In the genomic region with DNA sequence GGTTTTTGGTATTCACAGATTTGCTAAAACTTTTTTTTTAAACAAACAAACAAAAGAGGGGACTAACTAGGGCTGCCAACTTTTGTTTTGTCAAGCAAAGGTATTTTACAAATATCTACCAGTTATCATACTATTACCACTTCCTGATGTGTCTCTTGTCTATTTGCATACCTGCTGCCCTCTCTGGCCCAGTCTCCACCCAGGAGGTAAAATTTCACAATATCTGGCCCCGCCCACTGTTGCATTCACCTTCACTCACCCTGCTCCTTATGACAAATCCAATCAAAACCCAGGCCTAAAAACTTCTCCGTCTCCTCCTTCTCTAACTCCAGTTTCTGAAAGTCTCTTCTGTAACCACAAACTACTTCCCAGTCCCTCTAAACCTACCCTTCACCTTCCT, we compare ENCODE assay signal across 11 cellular contexts.
DNase-seq lines count a peak whose midpoint lies in the region; ATAC-seq and TF ChIP-seq lines count a peak whose summit lies in the region.
"Had no signal": no experiment of that assay in that cellular context is flagged by ENCODE, and none has a peak within 500 bp of the region (broad histone marks: within the 10 kb centered on the region; RNA-seq: fewer than 3 reads in every experiment).

No MANE protein-coding gene starts in this region.

- H3K9me3 Mint-ChIP-seq in GM23338, result no peaks in the 10 kb centered on the region

- H3K4me2 ChIP-seq in GM23338, result 0 out of 2 replicates have a peak overlapping the region, but pooled peaks have one; percentile 12

- H3K36me3 ChIP-seq in GM23338 (ENCODE audit: insufficient read depth), result no peaks in the 10 kb centered on the region
- no peaks in the 10 kb centered on the region for H3K36me3 ChIP-seq in upper lobe of left lung
- H3K36me3 ChIP-seq: tibial artery had no signal

- peak; percentile 11 for DNase-seq in DMS53 (lab: John Stamatoyannopoulos, UW)
- DNase-seq in DMS53 treated with DMSO at 0.1 percent for 48 hours (lab: John Stamatoyannopoulos, UW; ENCODE audit: unreplicated experiment), result no peak
- DNase-seq in GM23338 (ENCODE audit: low spot score), result peak; percentile 27
- no peak for DNase-seq in T-helper 17 cell
- peak; percentile 43 for DNase-seq in germinal center (ENCODE audit: low spot score)
- DNase-seq in upper lobe of left lung, result no peak
- DNase-seq: KG1, tibial artery had no signal

- H3K27ac ChIP-seq in GM23338 (ENCODE audit: low read depth) (no peak overlapping the region), upper lobe of left lung (peak overlapping the region in 2 of 4 donors; percentile 17 to 83)
- H3K27ac ChIP-seq: 22Rv1, tibial artery had no signal

- H3K36me3 Mint-ChIP-seq in GM23338 (ENCODE audit: low read depth) (peaks cover 5% of the 10 kb centered on the region; the same call in 2 of the 3 replicates), T-helper 17 cell (ENCODE audit: low read depth) (no peaks in the 10 kb centered on the region)

- no peak overlapping the region for H2AFZ ChIP-seq in GM23338

- no peak overlapping the region for H3K4me3 Mint-ChIP-seq in GM23338
- peak overlapping the region; percentile 57 for H3K4me3 Mint-ChIP-seq in T-helper 17 cell

- H3K4me1 ChIP-seq in GM23338 (ENCODE audit: insufficient read depth) (peaks cover 19% of the 10 kb centered on the region; the same call in 1 of the 2 replicates), upper lobe of left lung (peaks cover 22 to 69% (median 37%) of the 10 kb centered on the region in 4 donors)
- H3K4me1 ChIP-seq: tibial artery had no signal

- H3K27me3 ChIP-seq in GM23338 (ENCODE audit: insufficient read depth) (no peaks in the 10 kb centered on the region), upper lobe of left lung (no peaks in the 10 kb centered on the region)
- H3K27me3 ChIP-seq: tibial artery had no signal

- TF ChIP-seq POLR2A in GM18505 (IDR thresholded peaks at IDR 0.05; ENCODE audit: borderline replicate concordance, extremely low read depth, insufficient read depth, insufficient read length), result no peak
- no peak for TF ChIP-seq POLR2A in upper lobe of left lung (IDR thresholded peaks at IDR 0.05)

- H3K9me3 ChIP-seq in T-helper 17 cell (ENCODE audit: control insufficient read depth, low read length, poor library complexity, severe bottlenecking) (no peaks in the 10 kb centered on the region), upper lobe of left lung (no peaks in the 10 kb centered on the region)
- H3K9me3 ChIP-seq: tibial artery had no signal

- H3K27ac Mint-ChIP-seq in GM23338 (no peak overlapping the region), T-helper 17 cell (peak overlapping the region; percentile 95)

- peaks cover 34% of the 10 kb centered on the region for H4K20me1 ChIP-seq in GM23338 (replicated peaks; ENCODE audit: insufficient read depth)

- H3K4me3 ChIP-seq in GM23338 (no peak overlapping the region), upper lobe of left lung (no peak overlapping the region)
- H3K4me3 ChIP-seq: tibial artery had no signal

- TF ChIP-seq EP300 in upper lobe of left lung (IDR thresholded peaks at IDR 0.05), result no peak

- peaks cover 5% of the 10 kb centered on the region; the same call in 1 of the 2 replicates for H3K9me2 ChIP-seq in GM23338 (ENCODE audit: insufficient read depth)

- H3K79me2 ChIP-seq in GM23338 (replicated peaks; ENCODE audit: insufficient read depth), result peaks cover 81% of the 10 kb centered on the region

- H3F3A ChIP-seq in GM23338 (replicated peaks; ENCODE audit: low read depth), result no peaks in the 10 kb centered on the region

- H3K27me3 Mint-ChIP-seq in GM23338 (ENCODE audit: insufficient read depth, low read depth, poor library complexity) (peaks cover 3% of the 10 kb centered on the region), T-helper 17 cell (no peaks in the 10 kb centered on the region)

- TF ChIP-seq CTCF in GM23338 (conservative IDR thresholded peaks at IDR 0.05; ENCODE audit: low read depth in 2 of 2) (no peak), upper lobe of left lung (IDR thresholded peaks at IDR 0.05) (no peak)

- peaks cover 31% of the 10 kb centered on the region for H3K4me1 Mint-ChIP-seq in GM23338
- peaks cover 56% of the 10 kb centered on the region for H3K4me1 Mint-ChIP-seq in T-helper 17 cell

- WGBS in upper lobe of left lung, 2 donors, result 79 to 87% methylated on average over 2 of the region's 2 CpGs

- ATAC-seq in GM23338 (peak; percentile 19; the same call in 1 of the 3 replicates), T-helper 17 cell (peak; percentile 38), GM21381 (IDR thresholded peaks at IDR 0.05; ENCODE audit: unreplicated experiment) (no peak), GM18505 (IDR thresholded peaks at IDR 0.05; ENCODE audit: unreplicated experiment) (no peak), upper lobe of left lung (ENCODE audit: low FRiP score in 2 of 2) (no peak)

TF ChIP-seq in GM23338, 12 proteins besides CTCF, POLR2A, EP300 and RAD21:
- no peak for TF ChIP-seq STAT1 (IDR thresholded peaks at IDR 0.05; ENCODE audit: unreplicated experiment)
- no peak for TF ChIP-seq POLR2AphosphoS5 (IDR thresholded peaks at IDR 0.05; ENCODE audit: low read depth)
- TF ChIP-seq ZNF114 (CRISPR knock-in tag; IDR thresholded peaks at IDR 0.05), result no peak

Comparison
In these comparisons a context has a peak if more than half of its experiments do, and no peak if none do; other contexts are left out.
1. DNase-seq: peak in DMS53 (single experiment), GM23338 (single experiment) and germinal center (single experiment); none in DMS53 treated with DMSO at 0.1 percent for 48 hours (single experiment), T-helper 17 cell (0 of 3) and upper lobe of left lung (0 of 2).
2. ATAC-seq: peak in GM23338 (single experiment) and T-helper 17 cell (single experiment); none in GM21381 (single experiment), GM18505 (single experiment) and upper lobe of left lung (0 of 2).